In genomic region chr14:55691659-55692058, GRCh38 we compare ENCODE assay signal across 20 cellular contexts.
"Had no signal": no experiment of that assay in that cellular context is flagged by ENCODE, and none has a peak within 500 bp of the region (broad histone marks: within the 10 kb centered on the region; RNA-seq: fewer than 3 reads in every experiment).

No MANE protein-coding gene starts in this region.

- DNase-seq: activated CD4-positive, alpha-beta memory T cell treated with anti-CD3 and anti-CD28 coated beads for 36 hours; activated CD4-positive, alpha-beta T cell treated with anti-CD3 and anti-CD28 coated beads for 1 hour; activated CD4-positive, alpha-beta T cell treated with anti-CD3 and anti-CD28 coated beads, Interleukin-2, amount 10 ng/mL, durations not matched to agents 7 days and 5 days; activated CD8-positive, alpha-beta memory T cell treated with anti-CD3 and anti-CD28 coated beads for 24 hours; activated gamma-delta T cell; activated naive CD4-positive, alpha-beta T cell treated with anti-CD3 and anti-CD28 coated beads for 36 hours; activated T-cell treated with anti-CD3 and anti-CD28 coated beads, Interleukin-2, amount 50 U/mL, for 4 hours; amygdala; NCI-H1105; NCI-H1436; NCI-H1694 treated with DMSO at 0.1 percent for 48 hours; NCI-H2029 treated with DMSO at 0.1 percent for 48 hours; NCI-H345; NCI-H510A; PC-3; SHP77 treated with DMSO at 0.1 percent for 48 hours; T-helper 17 cell; T-helper 9 cell had no signal

- ATAC-seq: activated T-cell treated with anti-CD3 and anti-CD28 coated beads, Interleukin-2, amount 50 U/mL, for 4 hours; activated T-helper 17 cell treated with anti-CD3 and anti-CD28 coated beads, Interleukin-2, amount 50 U/mL, for 72 hours; PC-3; T-helper 17 cell; WTC11 had no signal
